In genomic region chr4:14478504-14478903, GRCh38 we compare ENCODE assay signal across 24 cellular contexts.
"Had no signal": no experiment of that assay in that cellular context is flagged by ENCODE, and none has a peak within 500 bp of the region (broad histone marks: within the 10 kb centered on the region; RNA-seq: fewer than 3 reads in every experiment).

No MANE protein-coding gene starts in this region.

- H3K4me1 ChIP-seq: adrenal gland had no signal

- DNase-seq: activated CD4-positive, alpha-beta memory T cell treated with anti-CD3 and anti-CD28 coated beads, Interleukin-2, amount 10 ng/mL, durations not matched to agents 7 days and 5 days; activated CD4-positive, alpha-beta T cell treated with anti-CD3 and anti-CD28 coated beads for 36 hours; activated CD4-positive, alpha-beta T cell treated with anti-CD3 and anti-CD28 coated beads, Interleukin-2, amount 50 U/mL, for 1 hour; activated gamma-delta T cell treated with Interleukin-2 at 50 U/mL for 16 hours; activated naive CD4-positive, alpha-beta T cell treated with anti-CD3 and anti-CD28 coated beads, Interleukin-2, amount 10 ng/mL, durations not matched to agents 7 days and 5 days; activated naive CD8-positive, alpha-beta T cell treated with anti-CD3 and anti-CD28 coated beads, Interleukin-2, amount 10 ng/mL, durations not matched to agents 7 days and 5 days; activated T-cell treated with anti-CD3 and anti-CD28 coated beads for 4 hours; activated T-cell treated with anti-CD3 and anti-CD28 coated beads, Interleukin-2, amount 50 U/mL, for 72 hours; adrenal gland; anterior cingulate cortex; caudate nucleus; MG63; MV-4-11; NCI-H1092 treated with DMSO at 0.1 percent for 48 hours; NCI-H1436; NCI-H1694 treated with DMSO at 0.1 percent for 48 hours; NCI-H2029 treated with DMSO at 0.1 percent for 48 hours; NCI-H2227 treated with DMSO at 0.1 percent for 48 hours; NCI-H510A treated with DMSO at 0.1 percent for 48 hours; SIG-M5; T-helper 1 cell had no signal

- H3K4me3 ChIP-seq: adrenal gland, MG63, SK-N-MC had no signal

- H3K27ac ChIP-seq: adrenal gland, SK-N-MC, VCaP had no signal

- H3K4me3 Mint-ChIP-seq: activated CD4-positive, alpha-beta memory T cell treated with anti-CD3 and anti-CD28 coated beads, Interleukin-2, amount 10 ng/mL, durations not matched to agents 7 days and 5 days; activated CD4-positive, alpha-beta T cell treated with anti-CD3 and anti-CD28 coated beads for 36 hours; activated naive CD4-positive, alpha-beta T cell treated with anti-CD3 and anti-CD28 coated beads, Interleukin-2, amount 10 ng/mL, durations not matched to agents 7 days and 5 days; activated naive CD8-positive, alpha-beta T cell treated with anti-CD3 and anti-CD28 coated beads, Interleukin-2, amount 10 ng/mL, durations not matched to agents 7 days and 5 days; activated T-cell treated with anti-CD3 and anti-CD28 coated beads, Interleukin-2, amount 50 U/mL, for 72 hours had no signal

- H3K36me3 ChIP-seq: adrenal gland, MG63 had no signal

- ATAC-seq: activated CD4-positive, alpha-beta T cell treated with anti-CD3 and anti-CD28 coated beads for 36 hours; activated T-cell treated with anti-CD3 and anti-CD28 coated beads, Interleukin-2, amount 50 U/mL, for 72 hours had no signal

- H3K36me3 Mint-ChIP-seq: activated naive CD4-positive, alpha-beta T cell treated with anti-CD3 and anti-CD28 coated beads, Interleukin-2, amount 10 ng/mL, durations not matched to agents 7 days and 5 days; activated naive CD8-positive, alpha-beta T cell treated with anti-CD3 and anti-CD28 coated beads, Interleukin-2, amount 10 ng/mL, durations not matched to agents 7 days and 5 days had no signal

- H3K27ac Mint-ChIP-seq: activated CD4-positive, alpha-beta memory T cell treated with anti-CD3 and anti-CD28 coated beads, Interleukin-2, amount 10 ng/mL, durations not matched to agents 7 days and 5 days; activated CD4-positive, alpha-beta T cell treated with anti-CD3 and anti-CD28 coated beads for 36 hours; activated naive CD4-positive, alpha-beta T cell treated with anti-CD3 and anti-CD28 coated beads, Interleukin-2, amount 10 ng/mL, durations not matched to agents 7 days and 5 days; activated naive CD8-positive, alpha-beta T cell treated with anti-CD3 and anti-CD28 coated beads, Interleukin-2, amount 10 ng/mL, durations not matched to agents 7 days and 5 days; activated T-cell treated with anti-CD3 and anti-CD28 coated beads, Interleukin-2, amount 50 U/mL, for 72 hours; activated T-helper 2 cell treated with anti-CD3 and anti-CD28 coated beads, Interferon-gamma antibody, Interleukin-2, Interleukin-4, amounts not matched to agents 10 μg/mL and 5 μg/mL and 100 μg/mL, durations not matched to agents 14 hours and 24 hours and 36 hours had no signal

- H3K4me1 Mint-ChIP-seq: activated CD4-positive, alpha-beta memory T cell treated with anti-CD3 and anti-CD28 coated beads, Interleukin-2, amount 10 ng/mL, durations not matched to agents 7 days and 5 days; activated CD4-positive, alpha-beta T cell treated with anti-CD3 and anti-CD28 coated beads for 36 hours; activated naive CD4-positive, alpha-beta T cell treated with anti-CD3 and anti-CD28 coated beads, Interleukin-2, amount 10 ng/mL, durations not matched to agents 7 days and 5 days; activated naive CD8-positive, alpha-beta T cell treated with anti-CD3 and anti-CD28 coated beads, Interleukin-2, amount 10 ng/mL, durations not matched to agents 7 days and 5 days had no signal

- H3K27me3 ChIP-seq: adrenal gland, MG63 had no signal

- H3K27me3 Mint-ChIP-seq: activated CD4-positive, alpha-beta memory T cell treated with anti-CD3 and anti-CD28 coated beads, Interleukin-2, amount 10 ng/mL, durations not matched to agents 7 days and 5 days; activated naive CD4-positive, alpha-beta T cell treated with anti-CD3 and anti-CD28 coated beads, Interleukin-2, amount 10 ng/mL, durations not matched to agents 7 days and 5 days; activated naive CD8-positive, alpha-beta T cell treated with anti-CD3 and anti-CD28 coated beads, Interleukin-2, amount 10 ng/mL, durations not matched to agents 7 days and 5 days had no signal

- H3K9me3 ChIP-seq: adrenal gland, MG63 had no signal
